In the genomic region with DNA sequence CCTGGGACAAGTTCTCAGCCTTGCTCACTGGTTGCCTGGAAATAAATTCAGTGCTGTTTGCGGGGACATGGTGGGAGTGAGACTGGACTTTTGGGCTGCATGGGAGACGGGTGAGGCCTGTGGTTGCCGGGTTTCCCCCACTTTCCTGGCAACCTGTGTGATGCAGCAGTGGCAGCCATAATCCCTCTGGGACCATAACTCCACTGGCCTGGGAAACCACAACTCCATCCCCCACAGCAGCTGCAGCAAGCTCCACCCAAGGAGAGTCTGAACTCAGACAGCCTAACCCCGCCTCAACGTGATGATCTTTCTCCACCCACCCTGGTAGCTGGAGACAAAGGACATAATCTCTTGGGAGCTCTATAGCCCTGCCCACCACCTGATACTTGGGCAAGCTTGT, we compare ENCODE assay signal across 1 cellular context.
TF ChIP-seq lines count a peak whose summit lies in the region.

No MANE protein-coding gene starts in this region.

TF ChIP-seq in HepG2, 621 proteins besides CTCF, POLR2A, EP300 and RAD21 (continued from another document):
- TF ChIP-seq, protein P1, sequence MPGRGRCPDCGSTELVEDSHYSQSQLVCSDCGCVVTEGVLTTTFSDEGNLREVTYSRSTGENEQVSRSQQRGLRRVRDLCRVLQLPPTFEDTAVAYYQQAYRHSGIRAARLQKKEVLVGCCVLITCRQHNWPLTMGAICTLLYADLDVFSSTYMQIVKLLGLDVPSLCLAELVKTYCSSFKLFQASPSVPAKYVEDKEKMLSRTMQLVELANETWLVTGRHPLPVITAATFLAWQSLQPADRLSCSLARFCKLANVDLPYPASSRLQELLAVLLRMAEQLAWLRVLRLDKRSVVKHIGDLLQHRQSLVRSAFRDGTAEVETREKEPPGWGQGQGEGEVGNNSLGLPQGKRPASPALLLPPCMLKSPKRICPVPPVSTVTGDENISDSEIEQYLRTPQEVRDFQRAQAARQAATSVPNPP (CRISPR knock-in tag; IDR thresholded peaks at IDR 0.05): no peak
- TF ChIP-seq MTF1 (CRISPR knock-in tag; IDR thresholded peaks at IDR 0.05) (no peak), ZNF567 (CRISPR knock-in tag; IDR thresholded peaks at IDR 0.05; ENCODE audit: borderline replicate concordance) (no peak)
